ENCODE assay signal across 1 cellular context in genomic region chr19:38374332-38375097, GRCh38.
TF ChIP-seq lines count a peak whose summit lies in the region.

TSS of gene PSMD8 (plus strand) at chr19:38374571. CDS start at chr19:38374602, 31 bp downstream.

TF ChIP-seq in HepG2, 621 proteins besides CTCF, POLR2A, EP300 and RAD21 (continued from another document and continues in another):
- no peak for TF ChIP-seq LCORL (IDR thresholded peaks at IDR 0.05)
- TF ChIP-seq LCORL (CRISPR knock-in tag; IDR thresholded peaks at IDR 0.05) = peak; percentile 75; the same call in 1 of the 2 replicates
- TF ChIP-seq GLI4 (CRISPR knock-in tag; IDR thresholded peaks at IDR 0.05; ENCODE audit: borderline replicate concordance) = no peak
- TF ChIP-seq ZNF678 (CRISPR knock-in tag; IDR thresholded peaks at IDR 0.05) = peak; percentile 56; the same call in 1 of the 2 replicates
- no peak for TF ChIP-seq U2AF2 (IDR thresholded peaks at IDR 0.05; ENCODE audit: low read depth, low read length)
- TF ChIP-seq ZNF333 (CRISPR knock-in tag; IDR thresholded peaks at IDR 0.05; ENCODE audit: borderline replicate concordance) = 0 out of 2 replicates have a peak, but pooled peaks have one; percentile 73
- TF ChIP-seq ZBTB46 (CRISPR knock-in tag; IDR thresholded peaks at IDR 0.05; ENCODE audit: borderline replicate concordance) = no peak
- TF ChIP-seq ZFP37 (CRISPR knock-in tag; IDR thresholded peaks at IDR 0.05; ENCODE audit: borderline replicate concordance) = no peak
- TF ChIP-seq ISL2 (CRISPR knock-in tag; IDR thresholded peaks at IDR 0.05) = no peak; the same call in none of the 2 replicates
- TF ChIP-seq RORA (CRISPR knock-in tag; IDR thresholded peaks at IDR 0.05) = no peak
- no peak for TF ChIP-seq SMC3 (IDR thresholded peaks at IDR 0.05; ENCODE audit: low read length)
- TF ChIP-seq ZNF747 (CRISPR knock-in tag; IDR thresholded peaks at IDR 0.05; ENCODE audit: borderline replicate concordance) = peak; percentile 93
- TF ChIP-seq PHF21A (CRISPR knock-in tag; IDR thresholded peaks at IDR 0.05) = peak; percentile 34; the same call in 1 of the 2 replicates
- no peak for TF ChIP-seq SMYD3 (CRISPR knock-in tag; IDR thresholded peaks at IDR 0.05)
- no peak for TF ChIP-seq JDP2 (CRISPR knock-in tag; IDR thresholded peaks at IDR 0.05; ENCODE audit: borderline replicate concordance)
- no peak; the same call in 1 of the 2 replicates for TF ChIP-seq ZNF576 (CRISPR knock-in tag; IDR thresholded peaks at IDR 0.05)
- TF ChIP-seq ZNF720 (CRISPR knock-in tag; IDR thresholded peaks at IDR 0.05) = no peak
- TF ChIP-seq ZNF274 (CRISPR knock-in tag; IDR thresholded peaks at IDR 0.05) = no peak; the same call in 1 of the 2 replicates
- TF ChIP-seq ZBTB7B (CRISPR knock-in tag; IDR thresholded peaks at IDR 0.05) = peak; percentile 35; the same call in 1 of the 2 replicates
- TF ChIP-seq NFIC (IDR thresholded peaks at IDR 0.05; ENCODE audit: low read length) = no peak
- TF ChIP-seq ZNF101 (CRISPR knock-in tag; IDR thresholded peaks at IDR 0.05; ENCODE audit: borderline replicate concordance, low read depth) = no peak
- TF ChIP-seq NFYB (CRISPR knock-in tag; IDR thresholded peaks at IDR 0.05) = peak; percentile 51
- TF ChIP-seq, protein P1, sequence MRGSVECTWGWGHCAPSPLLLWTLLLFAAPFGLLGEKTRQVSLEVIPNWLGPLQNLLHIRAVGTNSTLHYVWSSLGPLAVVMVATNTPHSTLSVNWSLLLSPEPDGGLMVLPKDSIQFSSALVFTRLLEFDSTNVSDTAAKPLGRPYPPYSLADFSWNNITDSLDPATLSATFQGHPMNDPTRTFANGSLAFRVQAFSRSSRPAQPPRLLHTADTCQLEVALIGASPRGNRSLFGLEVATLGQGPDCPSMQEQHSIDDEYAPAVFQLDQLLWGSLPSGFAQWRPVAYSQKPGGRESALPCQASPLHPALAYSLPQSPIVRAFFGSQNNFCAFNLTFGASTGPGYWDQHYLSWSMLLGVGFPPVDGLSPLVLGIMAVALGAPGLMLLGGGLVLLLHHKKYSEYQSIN (CRISPR knock-in tag; IDR thresholded peaks at IDR 0.05; ENCODE audit: borderline replicate concordance) = no peak
- no peak for TF ChIP-seq ZNF207 (IDR thresholded peaks at IDR 0.05; ENCODE audit: borderline replicate concordance)
- peak; percentile 89 for TF ChIP-seq TARDBP (CRISPR knock-in tag; IDR thresholded peaks at IDR 0.05)
- TF ChIP-seq, protein P2, sequence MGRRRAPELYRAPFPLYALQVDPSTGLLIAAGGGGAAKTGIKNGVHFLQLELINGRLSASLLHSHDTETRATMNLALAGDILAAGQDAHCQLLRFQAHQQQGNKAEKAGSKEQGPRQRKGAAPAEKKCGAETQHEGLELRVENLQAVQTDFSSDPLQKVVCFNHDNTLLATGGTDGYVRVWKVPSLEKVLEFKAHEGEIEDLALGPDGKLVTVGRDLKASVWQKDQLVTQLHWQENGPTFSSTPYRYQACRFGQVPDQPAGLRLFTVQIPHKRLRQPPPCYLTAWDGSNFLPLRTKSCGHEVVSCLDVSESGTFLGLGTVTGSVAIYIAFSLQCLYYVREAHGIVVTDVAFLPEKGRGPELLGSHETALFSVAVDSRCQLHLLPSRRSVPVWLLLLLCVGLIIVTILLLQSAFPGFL (CRISPR knock-in tag; IDR thresholded peaks at IDR 0.05) = peak; percentile 35; the same call in 1 of the 2 replicates
- TF ChIP-seq ZFP36L2 (CRISPR knock-in tag; IDR thresholded peaks at IDR 0.05) = peak; percentile 47; the same call in 1 of the 2 replicates
- peak; percentile 32 for TF ChIP-seq ARID5B (CRISPR knock-in tag; IDR thresholded peaks at IDR 0.05)
- no peak for TF ChIP-seq ZNF253 (CRISPR knock-in tag; IDR thresholded peaks at IDR 0.05; ENCODE audit: borderline replicate concordance)
- peak; percentile 19; the same call in 1 of the 2 replicates for TF ChIP-seq ZNF503 (CRISPR knock-in tag; IDR thresholded peaks at IDR 0.05)
- no peak for TF ChIP-seq ZNF484 (CRISPR knock-in tag; IDR thresholded peaks at IDR 0.05; ENCODE audit: borderline replicate concordance, low read depth)
- TF ChIP-seq TP53 (CRISPR knock-in tag; conservative IDR thresholded peaks at IDR 0.05) = 0 out of 2 replicates have a peak, but pooled peaks have one; percentile 32
- peak; percentile 52; the same call in 1 of the 2 replicates for TF ChIP-seq MED13 (CRISPR knock-in tag; IDR thresholded peaks at IDR 0.05)
- peak; percentile 64; the same call in 1 of the 2 replicates for TF ChIP-seq ZBTB42 (CRISPR knock-in tag; IDR thresholded peaks at IDR 0.05)
- no peak for TF ChIP-seq SIN3B (IDR thresholded peaks at IDR 0.05; ENCODE audit: low read length)
- peak; percentile 37; the same call in 1 of the 2 replicates for TF ChIP-seq CAMTA2 (CRISPR knock-in tag; IDR thresholded peaks at IDR 0.05; ENCODE audit: borderline replicate concordance)
- TF ChIP-seq KDM3A (CRISPR knock-in tag; IDR thresholded peaks at IDR 0.05; ENCODE audit: low read depth) = peak; percentile 85; the same call in 1 of the 2 replicates
- no peak for TF ChIP-seq SYNCRIP (IDR thresholded peaks at IDR 0.05; ENCODE audit: insufficient read depth, low read depth, low read length)
- peak; percentile 97 for TF ChIP-seq ZNF510 (CRISPR knock-in tag; IDR thresholded peaks at IDR 0.05; ENCODE audit: low read depth)
- no peak for TF ChIP-seq NR2F2 (IDR thresholded peaks at IDR 0.05; ENCODE audit: borderline replicate concordance, low read depth)
- TF ChIP-seq ZNF792 (CRISPR knock-in tag; IDR thresholded peaks at IDR 0.05) = peak; percentile 77
- TF ChIP-seq DNMT3B (CRISPR knock-in tag; conservative IDR thresholded peaks at IDR 0.05) = no peak
- TF ChIP-seq BATF2 (CRISPR knock-in tag; IDR thresholded peaks at IDR 0.05) = no peak
- TF ChIP-seq ZNF136 (CRISPR knock-in tag; IDR thresholded peaks at IDR 0.05; ENCODE audit: low read depth) = no peak
- TF ChIP-seq CEBPB (IDR thresholded peaks at IDR 0.05; ENCODE audit: borderline replicate concordance, low read depth, low read length) = no peak
- TF ChIP-seq ZNF691 (CRISPR knock-in tag; IDR thresholded peaks at IDR 0.05; ENCODE audit: borderline replicate concordance, low read depth) = peak; percentile 90; the same call in 1 of the 2 replicates
- TF ChIP-seq ZNF746 (CRISPR knock-in tag; IDR thresholded peaks at IDR 0.05) = no peak; the same call in 1 of the 2 replicates
- no peak for TF ChIP-seq NFRKB (IDR thresholded peaks at IDR 0.05)
- TF ChIP-seq SIN3A (IDR thresholded peaks at IDR 0.05; ENCODE audit: borderline replicate concordance, low read depth, low read length) = peak; percentile 78
- TF ChIP-seq ZGPAT (CRISPR knock-in tag; IDR thresholded peaks at IDR 0.05) = peak; percentile 95
- no peak for TF ChIP-seq CBX5 (CRISPR knock-in tag; IDR thresholded peaks at IDR 0.05; ENCODE audit: borderline replicate concordance)
- TF ChIP-seq ZNF724P (CRISPR knock-in tag; IDR thresholded peaks at IDR 0.05; ENCODE audit: borderline replicate concordance) = peak; percentile 92
- TF ChIP-seq ZNF180 (CRISPR knock-in tag; IDR thresholded peaks at IDR 0.05; ENCODE audit: borderline replicate concordance, low read depth) = no peak
- peak; percentile 75 for TF ChIP-seq ZMYM4 (CRISPR knock-in tag; IDR thresholded peaks at IDR 0.05)
- TF ChIP-seq YEATS2 (CRISPR knock-in tag; IDR thresholded peaks at IDR 0.05; ENCODE audit: borderline replicate concordance) = peak; percentile 82; the same call in 1 of the 2 replicates
- no peak for TF ChIP-seq RFX3 (CRISPR knock-in tag; IDR thresholded peaks at IDR 0.05)
- no peak for TF ChIP-seq RBM39 (IDR thresholded peaks at IDR 0.05; ENCODE audit: low read depth, low read length, poor library complexity, severe bottlenecking)
- 0 out of 2 replicates have a peak, but pooled peaks have one; percentile 16 for TF ChIP-seq FOXJ3 (CRISPR knock-in tag; IDR thresholded peaks at IDR 0.05; ENCODE audit: borderline replicate concordance)
- TF ChIP-seq RFXANK (CRISPR knock-in tag; IDR thresholded peaks at IDR 0.05) = no peak
- 0 out of 2 replicates have a peak, but pooled peaks have one; percentile 60 for TF ChIP-seq ZSCAN22 (CRISPR knock-in tag; IDR thresholded peaks at IDR 0.05)
- TF ChIP-seq ZNF546 (CRISPR knock-in tag; conservative IDR thresholded peaks at IDR 0.05) = peak; percentile 92
- peak; percentile 59; the same call in 1 of the 2 replicates for TF ChIP-seq ZNF580 (CRISPR knock-in tag; IDR thresholded peaks at IDR 0.05; ENCODE audit: borderline replicate concordance, low read depth)
- no peak for TF ChIP-seq CBX1 (IDR thresholded peaks at IDR 0.05; ENCODE audit: low read depth)
- peak; percentile 65; the same call in 1 of the 2 replicates for TF ChIP-seq ZFP82 (CRISPR knock-in tag; IDR thresholded peaks at IDR 0.05; ENCODE audit: borderline replicate concordance)
